Comparison of ENCODE assay signal across 17 cellular contexts in genomic region chr22:22068657-22069056, GRCh38.
A peak's percentile ranks its signal among the peaks of the same experiment; 100 is the strongest.
DNase-seq lines count a peak whose midpoint lies in the region; ATAC-seq, FAIRE-seq and TF ChIP-seq lines count a peak whose summit lies in the region.
"Had no signal": no experiment of that assay in that cellular context is flagged by ENCODE, and none has a peak within 500 bp of the region (broad histone marks: within the 10 kb centered on the region; RNA-seq: fewer than 3 reads in every experiment).

No MANE protein-coding gene starts in this region.

- H3K9ac ChIP-seq in OCI-LY3 (ENCODE audit: low read length) = peak overlapping the region; percentile 89

- H3K36me3 ChIP-seq in OCI-LY3 (replicated peaks; ENCODE audit: low read depth, low read length) = no peaks in the 10 kb centered on the region
- no peaks in the 10 kb centered on the region for H3K36me3 ChIP-seq in bronchial epithelial cell (ENCODE audit: control insufficient read depth, insufficient read depth, low read length)
- no peaks in the 10 kb centered on the region for H3K36me3 ChIP-seq in HAP-1 (replicated peaks)

- H3K9me3 ChIP-seq in OCI-LY3 (ENCODE audit: insufficient read depth, low read length) (no peaks in the 10 kb centered on the region), HAP-1 (no peaks in the 10 kb centered on the region)

- H3K4me3 ChIP-seq in OCI-LY3 (ENCODE audit: low read length) (peak overlapping the region; percentile 74; the same call in 1 of the 2 replicates), bronchial epithelial cell (ENCODE audit: low read depth, low read length) (no peak overlapping the region), HAP-1 (no peak overlapping the region)
- H3K4me3 ChIP-seq: GM23338 had no signal

- H3K79me2 ChIP-seq in OCI-LY3 (ENCODE audit: low read length) = no peaks in the 10 kb centered on the region; the same call in 1 of the 2 replicates

- TF ChIP-seq CTCF in OCI-LY3 (IDR thresholded peaks at IDR 0.05; ENCODE audit: low read depth, low read length) = no peak
- no peak for TF ChIP-seq CTCF in bronchial epithelial cell (IDR thresholded peaks at IDR 0.05; ENCODE audit: insufficient read depth, low read length, severe bottlenecking)

- H3K4me2 ChIP-seq in OCI-LY3 (ENCODE audit: low read length) = peak overlapping the region; percentile 92
- H3K4me2 ChIP-seq: GM23338 had no signal

- DNase-seq in GM18507 (ENCODE audit: extremely low spot score, insufficient read length, low read depth) (no peak), bronchial epithelial cell (ENCODE audit: low read depth) (no peak), HAP-1 (ENCODE audit: low spot score in 2 of 2) (no peak)
- no peak for DNase-seq in activated CD4-positive, alpha-beta T cell treated with anti-CD3 and anti-CD28 coated beads, Interleukin-2, amount 50 U/mL, for 48 hours
- DNase-seq: C1 segment of cervical spinal cord; Calu3; CD4-positive, alpha-beta memory T cell; COR-L47; DMS53; DMS79 treated with DMSO at 0.1 percent for 48 hours; GF-D8; H9; HFFc6 had no signal

- H2AFZ ChIP-seq in OCI-LY3 (ENCODE audit: low read depth, low read length) = no peak overlapping the region
- H2AFZ ChIP-seq: GM23338 had no signal

- in situ Hi-C loops in HAP-1 (cut with MboI; ENCODE audit: low sequenced_read_pairs) = no loop called here

- FAIRE-seq in GM18507 (lab: Jason Lieb, UNC) (peak; percentile 9), bronchial epithelial cell (lab: Jason Lieb, UNC) (peak; percentile 76)

- H4K20me1 ChIP-seq in OCI-LY3 (ENCODE audit: insufficient read depth, low read length) = no peaks in the 10 kb centered on the region

- H3K4me1 ChIP-seq in OCI-LY3 (ENCODE audit: low read length) (peaks cover 50% of the 10 kb centered on the region), HAP-1 (no peaks in the 10 kb centered on the region)

- H3K27ac ChIP-seq in OCI-LY3 (ENCODE audit: low read length) = peak overlapping the region; percentile 95

- ATAC-seq in HG03342 (IDR thresholded peaks at IDR 0.05; ENCODE audit: unreplicated experiment) = no peak
- ATAC-seq in GM18520 (IDR thresholded peaks at IDR 0.05; ENCODE audit: unreplicated experiment) = no peak
- ATAC-seq: GM23338 had no signal

- H3K27me3 ChIP-seq in OCI-LY3 (ENCODE audit: low read depth, low read length) (no peaks in the 10 kb centered on the region), bronchial epithelial cell (ENCODE audit: control insufficient read depth, insufficient read depth, low read length) (peaks cover 1% of the 10 kb centered on the region), HAP-1 (ENCODE audit: low read depth) (peaks cover 12% of the 10 kb centered on the region)
